Comparison of ENCODE assay signal across 32 cellular contexts in genomic region chr7:119377861-119378260, GRCh38.
"Had no signal": no experiment of that assay in that cellular context is flagged by ENCODE, and none has a peak within 500 bp of the region (broad histone marks: within the 10 kb centered on the region; RNA-seq: fewer than 3 reads in every experiment).

No MANE protein-coding gene starts in this region.

- H3K36me3 ChIP-seq: adrenal gland, ascending aorta, brain microvascular endothelial cell, breast epithelium, cardiac muscle cell had no signal

- H3K4me3 ChIP-seq: adrenal gland, ascending aorta, body of pancreas, breast epithelium, cardiac muscle cell had no signal

- H3K27ac ChIP-seq: adrenal gland, ascending aorta, body of pancreas, brain microvascular endothelial cell, breast epithelium, cardiac muscle cell had no signal

- H3K27me3 ChIP-seq: adrenal gland, ascending aorta, body of pancreas, brain microvascular endothelial cell, breast epithelium, cardiac muscle cell had no signal

- FAIRE-seq: astrocyte, bronchial epithelial cell had no signal

- H3K9me3 ChIP-seq: adrenal gland, ascending aorta, body of pancreas, breast epithelium had no signal

- ATAC-seq: activated naive CD4-positive, alpha-beta T cell treated with anti-CD3 and anti-CD28 coated beads, Interleukin-2, amount 50 U/mL, for 72 hours; activated naive CD8-positive, alpha-beta T cell treated with anti-CD3 and anti-CD28 coated beads, Interleukin-2, amount 50 U/mL, for 24 hours; activated T-cell treated with anti-CD3 and anti-CD28 coated beads, Interleukin-2, amount 50 U/mL, for 4 hours; activated T-cell treated with anti-CD3 and anti-CD28 coated beads, Interleukin-2, amount 50 U/mL, for 72 hours; activated T-helper 17 cell treated with anti-CD3 and anti-CD28 coated beads, Interleukin-2, amount 50 U/mL, for 72 hours; body of pancreas had no signal

- DNase-seq: activated effector memory CD4-positive, alpha-beta T cell treated with anti-CD3 and anti-CD28 coated beads, Interleukin-2, amount 50 U/mL, for 16 hours; activated effector memory CD4-positive, alpha-beta T cell treated with Interleukin-2 at 50 U/mL for 16 hours; activated gamma-delta T cell; activated gamma-delta T cell treated with Interleukin-2 at 50 U/mL for 16 hours; activated naive CD4-positive, alpha-beta T cell; activated naive CD4-positive, alpha-beta T cell treated with anti-CD3 and anti-CD28 coated beads for 36 hours; activated naive CD4-positive, alpha-beta T cell treated with anti-CD3 and anti-CD28 coated beads, Interleukin-2, amount 10 ng/mL, durations not matched to agents 7 days and 5 days; activated naive CD4-positive, alpha-beta T cell treated with anti-CD3 and anti-CD28 coated beads, Interleukin-2, amount 50 U/mL, for 16 hours; activated naive CD4-positive, alpha-beta T cell treated with Interleukin-2 at 50 U/mL for 16 hours; activated naive CD8-positive, alpha-beta T cell treated with anti-CD3 and anti-CD28 coated beads for 36 hours; activated naive CD8-positive, alpha-beta T cell treated with anti-CD3 and anti-CD28 coated beads, Interleukin-2, amount 10 ng/mL, durations not matched to agents 7 days and 5 days; activated naive CD8-positive, alpha-beta T cell treated with anti-CD3 and anti-CD28 coated beads, Interleukin-2, amount 50 U/mL, for 24 hours; activated T-cell treated with anti-CD3 and anti-CD28 coated beads, Interleukin-2, amount 50 U/mL, for 4 hours; activated T-cell treated with anti-CD3 and anti-CD28 coated beads, Interleukin-2, amount 50 U/mL, for 48 hours; activated T-cell treated with anti-CD3 and anti-CD28 coated beads, Interleukin-2, amount 50 U/mL, for 72 hours; adrenal gland; amniotic stem cell; amygdala; anterior cingulate cortex; aorta; body of pancreas; brain microvascular endothelial cell; caudate nucleus; central memory CD4-positive, alpha-beta T cell; cerebellar nuclear complex had no signal

- H3K4me1 ChIP-seq: adrenal gland, ascending aorta, body of pancreas, breast epithelium had no signal
